ENCODE assay signal across 8 cellular contexts in genomic region chr5:69334793-69335268, GRCh38. TPM values are rescaled to one million over a fixed set of nuclear protein-coding genes. Genes with fewer than 3 reads are reported as not detected.
DNase-seq lines count a peak whose midpoint lies in the region; ATAC-seq and TF ChIP-seq lines count a peak whose summit lies in the region.

No MANE protein-coding gene starts in this region.

- no peaks in the 10 kb centered on the region for H4K20me1 ChIP-seq in fibroblast of lung (ENCODE audit: control insufficient read depth, extremely low read depth, insufficient read depth, low read length)

- POLR2A ChIA-PET in Panc1 (lab: Charles Lee), result interaction anchor here (0.6 kb wide), 2 partner anchors 91 to 174 kb away, joined by 4 to 5 read pairs; no protein-coding TSS in a partner anchor

- no peaks in the 10 kb centered on the region for H3K9me3 ChIP-seq in Panc1 (ENCODE audit: control insufficient read depth, insufficient read depth, low read depth, low read length)
- no peaks in the 10 kb centered on the region for H3K9me3 ChIP-seq in fibroblast of lung (ENCODE audit: control insufficient read depth, insufficient read depth, low read depth, low read length)

- peaks cover 13% of the 10 kb centered on the region for H3K27me3 Mint-ChIP-seq in nephron progenitor cell (ENCODE audit: low read depth, poor library complexity)
- no peaks in the 10 kb centered on the region for H3K27me3 Mint-ChIP-seq in stimulated activated naive B cell treated with anti-CD40 and anti-IgM and Interleukin-4, amounts not matched to agents 10 μg/mL and 1 μg/mL and 100 μg/mL, for 72 hours

- no peaks in the 10 kb centered on the region for H3K79me2 ChIP-seq in fibroblast of lung (ENCODE audit: control insufficient read depth, insufficient read depth, low read length)

- CTCF ChIA-PET in Panc1 (lab: Charles Lee), result interaction anchor here (0.6 to 1.6 kb wide), 5 partner anchors 32 to 311 kb away, joined by 3 to 11 read pairs (median 3); partner anchors contain the start of gene CDK7

- no peak overlapping the region for H3K27ac Mint-ChIP-seq in nephron progenitor cell
- H3K27ac Mint-ChIP-seq in stimulated activated naive B cell treated with anti-CD40 and anti-IgM and Interleukin-4, amounts not matched to agents 10 μg/mL and 1 μg/mL and 100 μg/mL, for 72 hours, result peak overlapping the region; percentile 4

- H3K27me3 ChIP-seq in Panc1 (ENCODE audit: control insufficient read depth, insufficient read depth, low read length) (no peaks in the 10 kb centered on the region), fibroblast of lung (ENCODE audit: control insufficient read depth, insufficient read depth, low read length) (no peaks in the 10 kb centered on the region)

- no peaks in the 10 kb centered on the region for H3K4me1 Mint-ChIP-seq in nephron progenitor cell
- peaks cover 10 to 16% of the 10 kb centered on the region in 2 donors for H3K4me1 Mint-ChIP-seq in stimulated activated naive B cell treated with anti-CD40 and anti-IgM and Interleukin-4, amounts not matched to agents 10 μg/mL and 1 μg/mL and 100 μg/mL, for 72 hours

- H3K9ac ChIP-seq in fibroblast of lung (ENCODE audit: insufficient read depth, low read length), result no peak overlapping the region

- no peaks in the 10 kb centered on the region for H3K36me3 Mint-ChIP-seq in nephron progenitor cell (ENCODE audit: low read depth)
- H3K36me3 Mint-ChIP-seq in stimulated activated naive B cell treated with anti-CD40 and anti-IgM and Interleukin-4, amounts not matched to agents 10 μg/mL and 1 μg/mL and 100 μg/mL, for 72 hours, result peaks cover 9 to 14% of the 10 kb centered on the region in 2 donors

- H3K4me2 ChIP-seq in fibroblast of lung (ENCODE audit: extremely low read depth, insufficient read depth, low read length), result no peak overlapping the region

- H3K4me1 ChIP-seq in Panc1 (ENCODE audit: control insufficient read depth, insufficient read depth, low read length), result peaks cover 11% of the 10 kb centered on the region
- peaks cover 3% of the 10 kb centered on the region for H3K4me1 ChIP-seq in fibroblast of lung (ENCODE audit: control insufficient read depth, extremely low read depth, insufficient read depth, low read length)

- DNase-seq in Ammon's horn (ENCODE audit: low spot score) (peak; percentile 89), HuH-7 (ENCODE audit: low spot score) (peak; percentile 76), Panc1 (ENCODE audit: low read depth, low spot score) (peak; percentile 42), fibroblast of lung (ENCODE audit: low read depth in 2 of 2) (peak; percentile 78 to 79), nephron progenitor cell (peak; percentile 86)
- DNase-seq in activated T-cell treated with anti-CD3 and anti-CD28 coated beads, Interleukin-2, amount 50 U/mL, for 48 hours, result peak; percentile 80 to 85
- DNase-seq in stimulated activated naive B cell treated with anti-CD40 and anti-IgM and Interleukin-4, amounts not matched to agents 10 μg/mL and 1 μg/mL and 100 μg/mL, for 72 hours, result peak; percentile 51

- ATAC-seq in GM19372 (IDR thresholded peaks at IDR 0.05; ENCODE audit: low read depth, unreplicated experiment) (peak; percentile 56), Panc1 (peak; percentile 92)
- ATAC-seq in stimulated activated naive B cell treated with anti-CD40 and anti-IgM and Interleukin-4, amounts not matched to agents 10 μg/mL and 1 μg/mL and 100 μg/mL, for 72 hours (replicated peaks), result peak; percentile 67 to 73

- no peaks in the 10 kb centered on the region; the same call in 1 of the 2 replicates for H3K36me3 ChIP-seq in Panc1 (ENCODE audit: control insufficient read depth, insufficient read depth, low read length)
- H3K36me3 ChIP-seq in fibroblast of lung (ENCODE audit: control insufficient read depth, insufficient read depth, low read length), result no peaks in the 10 kb centered on the region

- no peak overlapping the region; a peak in 1 of 4 replicates for H3K4me3 ChIP-seq in Panc1 (ENCODE audit: low read depth in 2 of 2, low read length in 2 of 2)
- no peak overlapping the region for H3K4me3 ChIP-seq in fibroblast of lung (replicated peaks in 1 of 4; ENCODE audit: control extremely low read depth in 1 of 4, insufficient read depth in 1 of 4, low read depth in 3 of 4, low read length in 4 of 4)

- peak; percentile 94 for TF ChIP-seq CTCF in Panc1 (IDR thresholded peaks at IDR 0.05)
- peak; percentile 75 to 78 for TF ChIP-seq CTCF in fibroblast of lung (conservative IDR thresholded peaks at IDR 0.05 in 1 of 2, IDR thresholded peaks at IDR 0.05 in 1 of 2; ENCODE audit: low read depth in 1 of 2, low read length in 2 of 2)
- TF ChIP-seq CTCF in nephron progenitor cell (IDR thresholded peaks at IDR 0.05), result peak; percentile 60

- H3K27ac ChIP-seq in Panc1 (ENCODE audit: low read length) (0 out of 2 replicates have a peak overlapping the region, but pooled peaks have one; percentile 23), fibroblast of lung (ENCODE audit: insufficient read depth, low read length) (no peak overlapping the region)

- in situ Hi-C loops in Panc1 (cut with HindIII; ENCODE audit: low pct_unique_long_range_greater_than_20kb, low sequenced_read_pairs), result no loop called here

- H3K9me3 Mint-ChIP-seq in nephron progenitor cell, result no peaks in the 10 kb centered on the region
- peaks cover 1 to 3% of the 10 kb centered on the region in 2 donors for H3K9me3 Mint-ChIP-seq in stimulated activated naive B cell treated with anti-CD40 and anti-IgM and Interleukin-4, amounts not matched to agents 10 μg/mL and 1 μg/mL and 100 μg/mL, for 72 hours

- H3K4me3 Mint-ChIP-seq in nephron progenitor cell, result peak overlapping the region; percentile 63
- H3K4me3 Mint-ChIP-seq in stimulated activated naive B cell treated with anti-CD40 and anti-IgM and Interleukin-4, amounts not matched to agents 10 μg/mL and 1 μg/mL and 100 μg/mL, for 72 hours, result peak overlapping the region; percentile 43 to 59

- H2AFZ ChIP-seq in fibroblast of lung (ENCODE audit: low read length), result peak overlapping the region; percentile 13

- intact Hi-C loops in Panc1 (cut with micrococcal nuclease; ENCODE audit: unreplicated experiment), result no loop called here

- BruUV-seq in Panc1 (replicated peaks; lab: Mats Ljungman, UMichigan), result no TSS peak

RNA-seq across cellular contexts. Expression of gene CCDC125, which starts 2.2 kb away (rescaled TPM):
- total RNA-seq in Panc1 (2021; ENCODE audit: unreplicated experiment), result 10.4 TPM
- 6.5 TPM for polyA plus RNA-seq in Panc1 (2012; ENCODE audit: insufficient read length)
- 7.7 and 8.3 TPM in 2 replicates for total RNA-seq in fibroblast of lung
- polyA plus RNA-seq in fibroblast of lung, result 2.2 and 4.2 TPM in 2 replicates
- polyA plus RNA-seq in fibroblast of lung (2012), result 2.4 and 3.7 TPM in 2 replicates
- polyA minus RNA-seq in fibroblast of lung (ENCODE audit: low replicate concordance), result 0.86 and 1.5 TPM in 2 replicates

RNA-seq across cellular contexts. Expression of gene AK6, which starts 34.5 kb away (rescaled TPM):
- total RNA-seq in Panc1 (2021; ENCODE audit: unreplicated experiment) (61.3 TPM), fibroblast of lung (31.3 and 34.3 TPM in 2 replicates)
- polyA plus RNA-seq in Panc1 (2012; ENCODE audit: insufficient read length), result 38.2 TPM
- 51.8 and 55.1 TPM in 2 replicates for polyA plus RNA-seq in fibroblast of lung
- polyA plus RNA-seq in fibroblast of lung (2012), result 46.8 and 57.6 TPM in 2 replicates
- not detected in 2 replicates for polyA minus RNA-seq in fibroblast of lung (ENCODE audit: low replicate concordance)

RNA-seq across cellular contexts. Expression of gene TAF9, which starts 34.5 kb away (rescaled TPM):
- 142 TPM for total RNA-seq in Panc1 (2021; ENCODE audit: unreplicated experiment)
- 97.8 TPM for polyA plus RNA-seq in Panc1 (2012; ENCODE audit: insufficient read length)
- 73.2 and 114 TPM in 2 replicates for total RNA-seq in fibroblast of lung
- 154 and 169 TPM in 2 replicates for polyA plus RNA-seq in fibroblast of lung
- 83.8 and 97.7 TPM in 2 replicates for polyA plus RNA-seq in fibroblast of lung (2012)
- polyA minus RNA-seq in fibroblast of lung (ENCODE audit: low replicate concordance), result 9.4 and 11.3 TPM in 2 replicates

RNA-seq across cellular contexts. Expression of gene RAD17, which starts 34.8 kb away (rescaled TPM):
- total RNA-seq in Panc1 (2021; ENCODE audit: unreplicated experiment) (41.7 TPM), fibroblast of lung (20.5 and 30.1 TPM in 2 replicates)
- 28.9 TPM for polyA plus RNA-seq in Panc1 (2012; ENCODE audit: insufficient read length)
- 14.9 and 16.3 TPM in 2 replicates for polyA plus RNA-seq in fibroblast of lung
- polyA plus RNA-seq in fibroblast of lung (2012), result 14.7 and 14.9 TPM in 2 replicates
- polyA minus RNA-seq in fibroblast of lung (ENCODE audit: low replicate concordance), result 8.1 and 14.0 TPM in 2 replicates
